15 cellular contexts compared by ENCODE assay signal in the genomic region with DNA sequence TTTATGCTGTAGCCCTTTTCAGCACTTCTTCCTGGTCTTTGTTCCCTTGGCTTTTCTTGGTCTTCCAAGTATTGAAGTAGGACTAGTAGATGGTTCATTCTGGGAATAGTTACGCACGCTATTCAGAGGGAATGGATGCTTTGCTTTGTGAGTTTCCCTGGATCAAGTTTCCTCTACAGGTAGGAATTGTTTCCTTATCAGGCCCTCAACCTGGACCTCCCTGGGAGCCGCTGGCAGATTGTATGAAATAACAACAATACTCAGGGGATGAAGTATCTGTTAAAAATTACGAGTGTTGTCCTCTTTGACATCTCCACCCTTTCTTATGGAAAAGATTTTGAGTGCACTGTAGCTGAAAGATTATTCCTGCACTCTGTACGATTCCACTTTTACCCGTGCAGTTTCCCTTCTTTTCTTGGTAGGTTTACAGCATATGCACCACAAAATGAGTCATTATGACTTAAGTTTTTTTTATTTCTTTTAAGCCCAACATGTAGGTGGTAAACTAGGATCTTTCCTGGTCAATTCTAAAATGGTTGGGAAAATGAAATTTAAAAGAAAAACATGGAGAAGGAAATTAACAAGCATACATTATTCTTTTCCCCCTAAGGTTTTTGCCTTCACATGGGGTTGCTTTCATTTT. TPM values are rescaled to one million over a fixed set of nuclear protein-coding genes. Genes with fewer than 3 reads are reported as not detected.
DNase-seq lines count a peak whose midpoint lies in the region; ATAC-seq, FAIRE-seq and TF ChIP-seq lines count a peak whose summit lies in the region.
"Had no signal": no experiment of that assay in that cellular context is flagged by ENCODE, and none has a peak within 500 bp of the region (broad histone marks: within the 10 kb centered on the region; RNA-seq: fewer than 3 reads in every experiment).

No MANE protein-coding gene starts in this region.

- peaks cover 0 to 5% (median 5%) of the 10 kb centered on the region in 3 donors for H3K27me3 Mint-ChIP-seq in immature natural killer cell (ENCODE audit: low read depth in 3 of 3)
- H3K27me3 Mint-ChIP-seq: stimulated activated memory B cell treated with anti-CD40 and anti-IgM and Interleukin-4, amounts not matched to agents 10 μg/mL and 1 μg/mL and 100 μg/mL, for 72 hours had no signal

- no peak overlapping the region for H3K4me3 ChIP-seq in A549
- H3K4me3 ChIP-seq in HL-60 (replicated peaks; ENCODE audit: insufficient read depth, low read length): no peak overlapping the region
- no peak overlapping the region for H3K4me3 ChIP-seq in RWPE2 (ENCODE audit: severe bottlenecking)
- H3K4me3 ChIP-seq in tibial artery: no peak overlapping the region
- H3K4me3 ChIP-seq: psoas muscle had no signal

- peak overlapping the region; percentile 85 for H3K4me2 ChIP-seq in A549

- TF ChIP-seq EP300 in A549 (IDR thresholded peaks at IDR 0.05): no peak

- CTCF ChIA-PET in A549 (lab: Yijun Ruan, JAX): no interaction called here

- intact Hi-C loops in tibial artery (cut with DNase I; ENCODE audit: low total_unique reads): no loop called here

- H3K9me3 ChIP-seq in A549 (no peaks in the 10 kb centered on the region), RWPE2 (ENCODE audit: severe bottlenecking) (no peaks in the 10 kb centered on the region), tibial artery (no peaks in the 10 kb centered on the region)
- H3K9me3 ChIP-seq: psoas muscle had no signal

- peak overlapping the region in 1 of 6 donors; percentile 16 for H3K27ac Mint-ChIP-seq in immature natural killer cell
- H3K27ac Mint-ChIP-seq: mesothelial cell of epicardium; stimulated activated memory B cell treated with anti-CD40 and anti-IgM and Interleukin-4, amounts not matched to agents 10 μg/mL and 1 μg/mL and 100 μg/mL, for 72 hours had no signal

- no peaks in the 10 kb centered on the region for H3K27me3 ChIP-seq in HL-60 (ENCODE audit: insufficient read depth, poor library complexity, severe bottlenecking)
- no peaks in the 10 kb centered on the region for H3K27me3 ChIP-seq in RWPE2 (ENCODE audit: insufficient read depth, poor library complexity, severe bottlenecking)
- no peaks in the 10 kb centered on the region for H3K27me3 ChIP-seq in tibial artery

- peaks cover 96% of the 10 kb centered on the region for H3K4me1 ChIP-seq in A549
- peaks cover 46% of the 10 kb centered on the region for H3K4me1 ChIP-seq in RWPE2 (ENCODE audit: insufficient read depth, poor library complexity, severe bottlenecking)
- H3K4me1 ChIP-seq in tibial artery: peaks cover 0 to 54% (median 32%) of the 10 kb centered on the region in 4 donors

- H3K36me3 Mint-ChIP-seq in immature natural killer cell: no peaks in the 10 kb centered on the region
- H3K36me3 Mint-ChIP-seq: mesothelial cell of epicardium; stimulated activated memory B cell treated with anti-CD40 and anti-IgM and Interleukin-4, amounts not matched to agents 10 μg/mL and 1 μg/mL and 100 μg/mL, for 72 hours had no signal

- DNase-seq in A549 (ENCODE audit: low read depth in 1 of 2, low spot score in 1 of 2) (no peak), HL-60 (ENCODE audit: low read depth in 1 of 2, low spot score in 1 of 2) (no peak), RWPE2 (ENCODE audit: low spot score) (no peak), immature natural killer cell (no peak), D721Med (ENCODE audit: insufficient read length, low spot score) (no peak), tibial artery (no peak)
- DNase-seq in activated naive CD4-positive, alpha-beta T cell (lab: John Stamatoyannopoulos, UW): no peak
- DNase-seq in stimulated activated CD4-positive, alpha-beta T cell treated with anti-CD3 and anti-CD28 coated beads, Interleukin-4, amount 100 ng/mL, for 4 hours: no peak
- DNase-seq: H9, NCI-H1105 treated with DMSO at 0.1 percent for 48 hours, psoas muscle, T-helper 1 cell had no signal

- TF ChIP-seq CTCF in A549 (IDR thresholded peaks at IDR 0.05) (no peak), HL-60 (IDR thresholded peaks at IDR 0.05; ENCODE audit: insufficient read depth, low read length) (no peak), RWPE2 (IDR thresholded peaks at IDR 0.05; ENCODE audit: poor library complexity, severe bottlenecking) (no peak), D721Med (IDR thresholded peaks at IDR 0.05; ENCODE audit: insufficient read depth, missing control alignments) (no peak), tibial artery (IDR thresholded peaks at IDR 0.05) (no peak)

- H3K27ac ChIP-seq in A549 (peak overlapping the region; percentile 73 to 87; a peak in 5 of 6 replicates), HL-60 (replicated peaks) (peak overlapping the region; percentile 55), RWPE2 (ENCODE audit: poor library complexity, severe bottlenecking) (peak overlapping the region; percentile 69), tibial artery (no peak overlapping the region)
- H3K27ac ChIP-seq: psoas muscle had no signal

- no peak for TF ChIP-seq POLR2A in A549 (IDR thresholded peaks at IDR 0.05; ENCODE audit: low read length)

- no peaks in the 10 kb centered on the region for H3K9me3 Mint-ChIP-seq in immature natural killer cell
- H3K9me3 Mint-ChIP-seq: H9; mesothelial cell of epicardium; stimulated activated memory B cell treated with anti-CD40 and anti-IgM and Interleukin-4, amounts not matched to agents 10 μg/mL and 1 μg/mL and 100 μg/mL, for 72 hours had no signal

- peaks cover 94 to 98% of the 10 kb centered on the region in 2 donors for H3K4me1 Mint-ChIP-seq in immature natural killer cell

- no peak for ATAC-seq in A549
- ATAC-seq in RWPE2 (ENCODE audit: low read depth): 0 out of 3 replicates have a peak, but pooled peaks have one; percentile 26
- ATAC-seq: psoas muscle; stimulated activated memory B cell treated with anti-CD40 and anti-IgM and Interleukin-4, amounts not matched to agents 10 μg/mL and 1 μg/mL and 100 μg/mL, for 72 hours had no signal

- POLR2A ChIA-PET in A549 (lab: Yijun Ruan, JAX): no interaction called here

- H3K36me3 ChIP-seq in RWPE2 (ENCODE audit: low read depth) (no peaks in the 10 kb centered on the region), tibial artery (no peaks in the 10 kb centered on the region)

- H3K4me3 Mint-ChIP-seq in immature natural killer cell: peak overlapping the region; percentile 54 to 74 (median 68)
- H3K4me3 Mint-ChIP-seq: H9; mesothelial cell of epicardium; stimulated activated memory B cell treated with anti-CD40 and anti-IgM and Interleukin-4, amounts not matched to agents 10 μg/mL and 1 μg/mL and 100 μg/mL, for 72 hours had no signal

- FAIRE-seq in A549 (lab: Jason Lieb, UNC): no peak
- FAIRE-seq in D721Med (lab: Jason Lieb, UNC): no peak
- FAIRE-seq: HTR-8/SVneo had no signal

- 81% methylated on average over 6 of the region's 6 CpGs for WGBS in A549 (ENCODE audit: missing lambda C conversion rate)

- no peak for TF ChIP-seq RAD21 in A549 (conservative IDR thresholded peaks at IDR 0.05 in 1 of 2, IDR thresholded peaks at IDR 0.05 in 1 of 2)

TF ChIP-seq in A549, 52 proteins besides CTCF, POLR2A, EP300 and RAD21 (continues in another document):
- TF ChIP-seq, protein P1, sequence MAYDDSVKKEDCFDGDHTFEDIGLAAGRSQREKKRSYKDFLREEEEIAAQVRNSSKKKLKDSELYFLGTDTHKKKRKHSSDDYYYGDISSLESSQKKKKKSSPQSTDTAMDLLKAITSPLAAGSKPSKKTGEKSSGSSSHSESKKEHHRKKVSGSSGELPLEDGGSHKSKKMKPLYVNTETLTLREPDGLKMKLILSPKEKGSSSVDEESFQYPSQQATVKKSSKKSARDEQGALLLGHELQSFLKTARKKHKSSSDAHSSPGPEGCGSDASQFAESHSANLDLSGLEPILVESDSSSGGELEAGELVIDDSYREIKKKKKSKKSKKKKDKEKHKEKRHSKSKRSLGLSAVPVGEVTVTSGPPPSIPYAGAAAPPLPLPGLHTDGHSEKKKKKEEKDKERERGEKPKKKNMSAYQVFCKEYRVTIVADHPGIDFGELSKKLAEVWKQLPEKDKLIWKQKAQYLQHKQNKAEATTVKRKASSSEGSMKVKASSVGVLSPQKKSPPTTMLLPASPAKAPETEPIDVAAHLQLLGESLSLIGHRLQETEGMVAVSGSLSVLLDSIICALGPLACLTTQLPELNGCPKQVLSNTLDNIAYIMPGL (CRISPR knock-in tag; IDR thresholded peaks at IDR 0.05; ENCODE audit: borderline replicate concordance): no peak
- TF ChIP-seq, protein P2, sequence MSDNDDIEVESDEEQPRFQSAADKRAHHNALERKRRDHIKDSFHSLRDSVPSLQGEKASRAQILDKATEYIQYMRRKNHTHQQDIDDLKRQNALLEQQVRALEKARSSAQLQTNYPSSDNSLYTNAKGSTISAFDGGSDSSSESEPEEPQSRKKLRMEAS (IDR thresholded peaks at IDR 0.05): no peak
- no peak for TF ChIP-seq ESRRA (IDR thresholded peaks at IDR 0.05; ENCODE audit: borderline replicate concordance, low read length)
- TF ChIP-seq, protein P3, sequence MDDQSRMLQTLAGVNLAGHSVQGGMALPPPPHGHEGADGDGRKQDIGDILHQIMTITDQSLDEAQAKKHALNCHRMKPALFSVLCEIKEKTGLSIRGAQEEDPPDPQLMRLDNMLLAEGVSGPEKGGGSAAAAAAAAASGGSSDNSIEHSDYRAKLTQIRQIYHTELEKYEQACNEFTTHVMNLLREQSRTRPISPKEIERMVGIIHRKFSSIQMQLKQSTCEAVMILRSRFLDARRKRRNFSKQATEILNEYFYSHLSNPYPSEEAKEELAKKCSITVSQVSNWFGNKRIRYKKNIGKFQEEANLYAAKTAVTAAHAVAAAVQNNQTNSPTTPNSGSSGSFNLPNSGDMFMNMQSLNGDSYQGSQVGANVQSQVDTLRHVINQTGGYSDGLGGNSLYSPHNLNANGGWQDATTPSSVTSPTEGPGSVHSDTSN (IDR thresholded peaks at IDR 0.05): no peak

RNA-seq across cellular contexts. Expression of a gene that starts 57.9 kb away (rescaled TPM):
- polyA plus RNA-seq in A549 (2011; rRNA removed) (19.1 and 29.8 TPM in 2 replicates), A549 (2017; fragmentation: RNase III; extraction: RNeasy Plus Mini Kit Qiagen cat#74134 plus additional on column Dnase treatment) (6.6 to 8.1 TPM (median 7.5 TPM) in 3 replicates), immature natural killer cell (10 to 100 TPM; 14.5 to 43.7 (median 17.6) TPM)
- polyA plus RNA-seq in A549 (2012; cell fraction: cytosol; rRNA removed): 4.2 and 4.5 TPM in 2 replicates
- polyA plus RNA-seq in A549 (2012; cell fraction: nucleus; rRNA removed): 8.9 and 9.7 TPM in 2 replicates
- polyA minus RNA-seq in A549 (2011; rRNA and poly(A)+ RNA removed): 81.7 and 91.3 TPM in 2 replicates

Comparison
In these comparisons a context has a peak if more than half of its experiments do, and no peak if none do; other contexts are left out.
1. H3K27ac ChIP-seq: peak in A549 (2 of 2), HL-60 (single experiment) and RWPE2 (single experiment); none in tibial artery (0 of 2).